In the genomic region with DNA sequence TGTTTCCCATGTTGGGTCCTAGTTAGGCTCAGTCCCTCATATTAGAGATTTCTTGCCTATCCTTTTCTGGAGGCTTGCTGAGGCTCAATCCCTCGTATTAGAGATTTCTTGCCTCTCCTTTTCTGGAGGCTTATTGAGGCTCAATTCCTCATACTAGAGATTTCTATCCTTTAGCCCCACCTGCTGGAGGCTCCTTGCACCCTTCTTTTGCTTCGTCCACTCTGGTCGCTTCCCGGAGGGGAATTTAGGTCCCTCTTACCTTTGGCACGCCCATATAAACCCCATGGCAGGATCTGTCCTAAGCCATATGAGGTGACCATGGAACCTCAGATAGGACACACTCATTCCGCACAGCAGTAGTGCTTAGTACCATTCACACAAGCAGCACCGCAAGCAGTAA, we compare ENCODE assay signal across 11 cellular contexts. TPM values are rescaled to one million over a fixed set of nuclear protein-coding genes. Genes with fewer than 3 reads are reported as not detected.
A peak's percentile ranks its signal among the peaks of the same experiment; 100 is the strongest.
DNase-seq lines count a peak whose midpoint lies in the region; ATAC-seq, FAIRE-seq and TF ChIP-seq lines count a peak whose summit lies in the region.
"Had no signal": no experiment of that assay in that cellular context is flagged by ENCODE, and none has a peak within 500 bp of the region (broad histone marks: within the 10 kb centered on the region; RNA-seq: fewer than 3 reads in every experiment).

No MANE protein-coding gene starts in this region.

- ATAC-seq in GM12878, result peak; percentile 19; the same call in 1 of the 3 replicates
- peak in 1 of 2 donors; percentile 20 for ATAC-seq in lower lobe of right lung
- ATAC-seq in HG02678 (IDR thresholded peaks at IDR 0.05; ENCODE audit: unreplicated experiment), result no peak
- no peak for ATAC-seq in HG03039 (IDR thresholded peaks at IDR 0.05; ENCODE audit: unreplicated experiment)
- ATAC-seq: stimulated activated effector memory CD8-positive, alpha-beta T cell treated with anti-CD3 and anti-CD28 coated beads, Interleukin-12 subunit alpha, Interleukin-12 subunit beta, amount 100 ng/mL, for 72 hours had no signal

- SMC1A ChIA-PET in GM12878 (lab: Charles Lee; ENCODE audit: uncharacterized antibody, unreplicated experiment), result no interaction called here

- no peak overlapping the region for H2AFZ ChIP-seq in GM12878 (ENCODE audit: control insufficient read depth, low read depth, low read length)

- no peaks in the 10 kb centered on the region for H3K79me2 ChIP-seq in GM12878 (ENCODE audit: control insufficient read depth, insufficient read depth, low read length)

- no peak overlapping the region for H3K27ac ChIP-seq in GM12878 (ENCODE audit: control insufficient read depth, insufficient read depth)
- no peak overlapping the region for H3K27ac ChIP-seq in lower lobe of right lung
- H3K27ac ChIP-seq: ascending aorta had no signal

- no peak overlapping the region for H3K27ac Mint-ChIP-seq in HFFc6
- H3K27ac Mint-ChIP-seq in activated CD4-positive, alpha-beta memory T cell treated with anti-CD3 and anti-CD28 coated beads, Interleukin-2, amount 10 ng/mL, durations not matched to agents 7 days and 5 days, result no peak overlapping the region
- H3K27ac Mint-ChIP-seq: activated CD4-positive, alpha-beta T cell treated with anti-CD3 and anti-CD28 coated beads, Interleukin-2, amount 10 ng/mL, durations not matched to agents 24 days and 14 days; stimulated activated effector memory CD8-positive, alpha-beta T cell treated with anti-CD3 and anti-CD28 coated beads, Interleukin-12 subunit alpha, Interleukin-12 subunit beta, amount 100 ng/mL, for 72 hours had no signal

- TF ChIP-seq CTCF in HFFc6 (IDR thresholded peaks at IDR 0.05), result peak; percentile 64
- TF ChIP-seq CTCF in GM12878 (IDR thresholded peaks at IDR 0.05 in 2 of 3, conservative IDR thresholded peaks at IDR 0.05 in 1 of 3; ENCODE audit: control insufficient read depth in 2 of 3, extremely low read depth in 1 of 3, insufficient read depth in 1 of 3, low read depth in 3 of 3, low read length in 3 of 3), result peak in 2 of 3 experiments; percentile 20 to 34; a peak in 3 of 6 replicates
- peak; percentile 28 for TF ChIP-seq CTCF in lower lobe of right lung (IDR thresholded peaks at IDR 0.05)

- TF ChIP-seq POLR2A in GM12878 (IDR thresholded peaks at IDR 0.05; ENCODE audit: low read depth, low read length), result no peak

- no peaks in the 10 kb centered on the region for H4K20me1 ChIP-seq in GM12878 (ENCODE audit: control insufficient read depth, insufficient read depth)

- no peaks in the 10 kb centered on the region for H3K4me1 Mint-ChIP-seq in HFFc6 (ENCODE audit: low read depth)
- peaks cover 16% of the 10 kb centered on the region for H3K4me1 Mint-ChIP-seq in activated CD4-positive, alpha-beta memory T cell treated with anti-CD3 and anti-CD28 coated beads, Interleukin-2, amount 10 ng/mL, durations not matched to agents 7 days and 5 days

- H3K36me3 ChIP-seq in GM12878 (ENCODE audit: control insufficient read depth in 2 of 2, insufficient read depth in 2 of 2, low read length in 1 of 2) (no peaks in the 10 kb centered on the region), lower lobe of right lung (no peaks in the 10 kb centered on the region)

- RAD21 ChIA-PET in GM12878 (lab: Charles Lee; ENCODE audit: unreplicated experiment), result no interaction called here

- H3K4me2 ChIP-seq in GM12878 (ENCODE audit: control insufficient read depth, insufficient read depth), result no peak overlapping the region

- CTCF ChIA-PET in GM12878 (lab: Yijun Ruan, JAX), result no interaction called here
- CTCF ChIA-PET in activated CD4-positive, alpha-beta memory T cell treated with anti-CD3 and anti-CD28 coated beads, Interleukin-2, amount 10 ng/mL, durations not matched to agents 7 days and 5 days (lab: Charles Lee), result no interaction called here

- BruUV-seq in GM12878 (replicated peaks; lab: Mats Ljungman, UMichigan), result no TSS peak

- DNase-seq in COLO668 (lab: John Stamatoyannopoulos, UW; ENCODE audit: unreplicated experiment) (peak; percentile 11), HFFc6 (peak; percentile 3), GM12878 (ENCODE audit: low read depth, low spot score) (no peak), lower lobe of right lung (no peak), NK-92 (lab: John Stamatoyannopoulos, UW; ENCODE audit: unreplicated experiment) (no peak)
- no peak for DNase-seq in activated CD4-positive, alpha-beta memory T cell treated with anti-CD3 and anti-CD28 coated beads, Interleukin-2, amount 10 ng/mL, durations not matched to agents 7 days and 5 days
- DNase-seq: activated CD4-positive, alpha-beta T cell treated with anti-CD3 and anti-CD28 coated beads, Interleukin-2, amount 10 ng/mL, durations not matched to agents 24 days and 14 days had no signal

- no peaks in the 10 kb centered on the region for H3K36me3 Mint-ChIP-seq in HFFc6 (ENCODE audit: low read depth)
- peaks cover 24% of the 10 kb centered on the region for H3K36me3 Mint-ChIP-seq in activated CD4-positive, alpha-beta memory T cell treated with anti-CD3 and anti-CD28 coated beads, Interleukin-2, amount 10 ng/mL, durations not matched to agents 7 days and 5 days (ENCODE audit: low read depth)
- H3K36me3 Mint-ChIP-seq: stimulated activated effector memory CD8-positive, alpha-beta T cell treated with anti-CD3 and anti-CD28 coated beads, Interleukin-12 subunit alpha, Interleukin-12 subunit beta, amount 100 ng/mL, for 72 hours had no signal

- no peak overlapping the region for H3K9ac ChIP-seq in GM12878 (ENCODE audit: control insufficient read depth, insufficient read depth, low read length)

- H3K27me3 Mint-ChIP-seq in HFFc6 (ENCODE audit: insufficient read depth), result peaks cover 4% of the 10 kb centered on the region
- no peaks in the 10 kb centered on the region for H3K27me3 Mint-ChIP-seq in activated CD4-positive, alpha-beta memory T cell treated with anti-CD3 and anti-CD28 coated beads, Interleukin-2, amount 10 ng/mL, durations not matched to agents 7 days and 5 days
- H3K27me3 Mint-ChIP-seq: activated CD4-positive, alpha-beta T cell treated with anti-CD3 and anti-CD28 coated beads, Interleukin-2, amount 10 ng/mL, durations not matched to agents 24 days and 14 days had no signal

- intact Hi-C loops in GM12878 (cut with micrococcal nuclease; ENCODE audit: unreplicated experiment) (loop anchor here (1.0 to 5.0 kb wide), 2 partner anchors 148 to 162 kb away; partner anchors contain the start of gene SMIM45), lower lobe of right lung (cut with DNase I) (no loop called here)

- H3K9me3 ChIP-seq in GM12878 (replicated peaks; ENCODE audit: control insufficient read depth, insufficient read depth, low read length) (peaks cover 11% of the 10 kb centered on the region; the same call in 2 of the 3 replicates), lower lobe of right lung (peaks cover 10% of the 10 kb centered on the region)

- in situ Hi-C loops in GM12878 (cut with MboI), result no loop called here

- H3K4me3 Mint-ChIP-seq in HFFc6, result no peak overlapping the region
- no peak overlapping the region for H3K4me3 Mint-ChIP-seq in activated CD4-positive, alpha-beta memory T cell treated with anti-CD3 and anti-CD28 coated beads, Interleukin-2, amount 10 ng/mL, durations not matched to agents 7 days and 5 days
- H3K4me3 Mint-ChIP-seq: activated CD4-positive, alpha-beta T cell treated with anti-CD3 and anti-CD28 coated beads, Interleukin-2, amount 10 ng/mL, durations not matched to agents 24 days and 14 days; stimulated activated effector memory CD8-positive, alpha-beta T cell treated with anti-CD3 and anti-CD28 coated beads, Interleukin-12 subunit alpha, Interleukin-12 subunit beta, amount 100 ng/mL, for 72 hours had no signal

- POLR2A ChIA-PET in GM12878 (lab: Charles Lee), result no interaction called here
- POLR2A ChIA-PET in activated CD4-positive, alpha-beta memory T cell treated with anti-CD3 and anti-CD28 coated beads, Interleukin-2, amount 10 ng/mL, durations not matched to agents 7 days and 5 days (lab: Charles Lee), result no interaction called here

- no peak for FAIRE-seq in GM12878 (lab: Jason Lieb, UNC)

- TF ChIP-seq RAD21 in GM12878 (IDR thresholded peaks at IDR 0.05; ENCODE audit: insufficient read depth, low read depth, low read length), result peak; percentile 17; the same call in 1 of the 2 replicates

- H3K4me3 ChIP-seq in GM12878 (no peak overlapping the region), lower lobe of right lung (no peak overlapping the region)
- H3K4me3 ChIP-seq: ascending aorta had no signal

- no peaks in the 10 kb centered on the region for H3K27me3 ChIP-seq in GM12878 (replicated peaks in 1 of 2; ENCODE audit: control insufficient read depth in 2 of 2, insufficient read depth in 2 of 2, low read length in 1 of 2)
- H3K27me3 ChIP-seq in lower lobe of right lung (ENCODE audit: low read depth), result no peaks in the 10 kb centered on the region
- H3K27me3 ChIP-seq: ascending aorta had no signal

- H3K4me1 ChIP-seq in GM12878 (ENCODE audit: control insufficient read depth, insufficient read depth, low read length) (no peaks in the 10 kb centered on the region), lower lobe of right lung (no peaks in the 10 kb centered on the region)
- H3K4me1 ChIP-seq: ascending aorta had no signal

- 85% methylated on average over 7 of the region's 7 CpGs for WGBS in GM12878 (ENCODE audit: insufficient coverage, insufficient replicate concordance, low lambda C conversion rate, missing lambda C conversion rate)

- TF ChIP-seq EP300 in GM12878 (IDR thresholded peaks at IDR 0.05; ENCODE audit: borderline replicate concordance in 1 of 2, control insufficient read depth in 1 of 2, low read depth in 2 of 2, low read length in 2 of 2), result no peak

- peaks cover 17% of the 10 kb centered on the region for H3K9me3 Mint-ChIP-seq in HFFc6
- peaks cover 22% of the 10 kb centered on the region for H3K9me3 Mint-ChIP-seq in activated CD4-positive, alpha-beta memory T cell treated with anti-CD3 and anti-CD28 coated beads, Interleukin-2, amount 10 ng/mL, durations not matched to agents 7 days and 5 days

RNA-seq across cellular contexts. Expression of gene CYP2D6, which starts 15.9 kb away (rescaled TPM):
- under 1 TPM in 5 of 6 experiments, not detected in 1; 0.13 to 0.35 (median 0.17) TPM for total RNA-seq in HFFc6 (2021; fragmentation: NEBNext Ultra II Directional; extraction: Animal tissue kit (Norgen Biotek cat#: 25700))
- total RNA-seq in GM12878 (2013; cell fraction: nucleolus; rRNA removed), result 4.8 and 5.2 TPM in 2 replicates
- total RNA-seq in GM12878 (2014; rRNA removed), result 0.16 and 0.34 TPM in 2 replicates
- total RNA-seq in GM12878 (2014; rRNA removed; fragmentation: Illumina TruSeq; extraction: Trizol), result 0.22 and 0.23 TPM in 2 replicates
- total RNA-seq in GM12878 (2021), result 0.43 and 1.0 TPM in 2 replicates
- 0.64 TPM for polyA plus RNA-seq in GM12878 (2011; ENCODE audit: low read depth)
- polyA plus RNA-seq in GM12878 (2011; rRNA removed), result 0.50 and 1.4 TPM in 2 replicates
- polyA plus RNA-seq in GM12878 (2011; cell fraction: cytosol; rRNA removed), result 0.48 and 2.0 TPM in 2 replicates
- 48.7 and 55.9 TPM in 2 replicates for polyA plus RNA-seq in GM12878 (2011; cell fraction: nucleus; rRNA removed)
- 1.1 and 1.6 TPM in 2 replicates for polyA plus RNA-seq in GM12878 (2012)
- 0.37 and 0.54 TPM in 2 replicates for polyA plus RNA-seq in GM12878 (2014; fragmentation: Illumina TruSeq; extraction: Trizol)
- under 1 TPM; 0.08 to 0.15 TPM for polyA plus RNA-seq in GM12878 (2014; fragmentation: Nextera tagmentation; extraction: Ambion mirVana)
- polyA plus RNA-seq in GM12878 (2014; rRNA removed), result 0.96 and 1.3 TPM in 2 replicates
- under 1 TPM; 0.40 to 0.42 TPM for polyA plus RNA-seq in GM12878 (2016; fragmentation: Nextera tagmentation; extraction: Ambion mirVana)
- 0.80 and 1.1 TPM in 2 replicates for polyA minus RNA-seq in GM12878 (2011; rRNA and poly(A)+ RNA removed)
- polyA minus RNA-seq in GM12878 (2011; cell fraction: cytosol; rRNA and poly(A)+ RNA removed), result not detected in 2 replicates
- 2.1 and 2.9 TPM in 2 replicates for polyA minus RNA-seq in GM12878 (2011; cell fraction: nucleus; rRNA and poly(A)+ RNA removed)
- total RNA-seq in lower lobe of right lung, result 1.4 TPM
- total RNA-seq in activated CD4-positive, alpha-beta memory T cell treated with anti-CD3 and anti-CD28 coated beads, Interleukin-2, amount 10 ng/mL, durations not matched to agents 7 days and 5 days, result 1 to 10 TPM; 1.9 to 2.4 TPM

RNA-seq across cellular contexts. Expression of gene NDUFA6, which starts 24.1 kb away (rescaled TPM):
- 10 to 100 TPM; 69.6 to 90.2 (median 81.9) TPM for total RNA-seq in HFFc6 (2021; fragmentation: NEBNext Ultra II Directional; extraction: Animal tissue kit (Norgen Biotek cat#: 25700))
- 13.3 and 17.6 TPM in 2 replicates for total RNA-seq in GM12878 (2013; cell fraction: nucleolus; rRNA removed)
- total RNA-seq in GM12878 (2014; rRNA removed) (87.9 and 94.9 TPM in 2 replicates), GM12878 (2014; rRNA removed; fragmentation: Illumina TruSeq; extraction: Trizol) (104 and 116 TPM in 2 replicates), GM12878 (2021) (85.9 and 101 TPM in 2 replicates), lower lobe of right lung (43.5 TPM)
- polyA plus RNA-seq in GM12878 (2011; ENCODE audit: low read depth), result 103 TPM
- polyA plus RNA-seq in GM12878 (2011; rRNA removed) (134 and 200 TPM in 2 replicates), GM12878 (2014; fragmentation: Illumina TruSeq; extraction: Trizol) (67.2 and 92.3 TPM in 2 replicates), GM12878 (2014; fragmentation: Nextera tagmentation; extraction: Ambion mirVana) (100 to 1,000 TPM; 473 to 511 TPM), GM12878 (2014; rRNA removed) (123 and 124 TPM in 2 replicates), GM12878 (2016; fragmentation: Nextera tagmentation; extraction: Ambion mirVana) (100 to 1,000 TPM; 302 to 320 TPM)
- polyA plus RNA-seq in GM12878 (2011; cell fraction: cytosol; rRNA removed), result 80.6 and 92.9 TPM in 2 replicates
- 48.1 and 55.6 TPM in 2 replicates for polyA plus RNA-seq in GM12878 (2011; cell fraction: nucleus; rRNA removed)
- polyA plus RNA-seq in GM12878 (2012), result 72.0 and 103 TPM in 2 replicates
- polyA minus RNA-seq in GM12878 (2011; rRNA and poly(A)+ RNA removed), result 20.6 and 28.6 TPM in 2 replicates
- polyA minus RNA-seq in GM12878 (2011; cell fraction: cytosol; rRNA and poly(A)+ RNA removed), result 13.6 and 15.0 TPM in 2 replicates
- polyA minus RNA-seq in GM12878 (2011; cell fraction: nucleus; rRNA and poly(A)+ RNA removed), result 7.3 and 11.1 TPM in 2 replicates
- 10 to 100 TPM; 94.8 to 97.1 TPM for total RNA-seq in activated CD4-positive, alpha-beta memory T cell treated with anti-CD3 and anti-CD28 coated beads, Interleukin-2, amount 10 ng/mL, durations not matched to agents 7 days and 5 days

RNA-seq across cellular contexts. Expression of gene SMDT1, which starts 35.2 kb away (rescaled TPM):
- total RNA-seq in HFFc6 (2021; fragmentation: NEBNext Ultra II Directional; extraction: Animal tissue kit (Norgen Biotek cat#: 25700)), result 10 to 100 TPM; 46.8 to 55.4 (median 51.7) TPM
- 14.8 and 21.3 TPM in 2 replicates for total RNA-seq in GM12878 (2013; cell fraction: nucleolus; rRNA removed)
- 13.7 and 19.7 TPM in 2 replicates for total RNA-seq in GM12878 (2014; rRNA removed)
- total RNA-seq in GM12878 (2014; rRNA removed; fragmentation: Illumina TruSeq; extraction: Trizol), result 15.4 and 19.7 TPM in 2 replicates
- total RNA-seq in GM12878 (2021), result 133 and 140 TPM in 2 replicates
- 50.1 TPM for polyA plus RNA-seq in GM12878 (2011; ENCODE audit: low read depth)
- 57.4 and 69.4 TPM in 2 replicates for polyA plus RNA-seq in GM12878 (2011; rRNA removed)
- polyA plus RNA-seq in GM12878 (2011; cell fraction: cytosol; rRNA removed), result 82.2 and 83.3 TPM in 2 replicates
- 28.4 and 35.8 TPM in 2 replicates for polyA plus RNA-seq in GM12878 (2011; cell fraction: nucleus; rRNA removed)
- 162 and 211 TPM in 2 replicates for polyA plus RNA-seq in GM12878 (2012)
- 25.0 and 27.8 TPM in 2 replicates for polyA plus RNA-seq in GM12878 (2014; fragmentation: Illumina TruSeq; extraction: Trizol)
- polyA plus RNA-seq in GM12878 (2014; fragmentation: Nextera tagmentation; extraction: Ambion mirVana), result 10 to 100 TPM; 25.5 to 63.1 TPM
- polyA plus RNA-seq in GM12878 (2014; rRNA removed), result 106 and 108 TPM in 2 replicates
- polyA plus RNA-seq in GM12878 (2016; fragmentation: Nextera tagmentation; extraction: Ambion mirVana), result 100 to 1,000 TPM; 163 to 176 TPM
- 7.9 and 23.0 TPM in 2 replicates for polyA minus RNA-seq in GM12878 (2011; rRNA and poly(A)+ RNA removed)
- polyA minus RNA-seq in GM12878 (2011; cell fraction: cytosol; rRNA and poly(A)+ RNA removed), result 8.6 and 8.8 TPM in 2 replicates
- 7.6 and 12.1 TPM in 2 replicates for polyA minus RNA-seq in GM12878 (2011; cell fraction: nucleus; rRNA and poly(A)+ RNA removed)
- 119 TPM for total RNA-seq in lower lobe of right lung
- 10 to 100 TPM; 92.7 to 98.1 TPM for total RNA-seq in activated CD4-positive, alpha-beta memory T cell treated with anti-CD3 and anti-CD28 coated beads, Interleukin-2, amount 10 ng/mL, durations not matched to agents 7 days and 5 days

RNA-seq across cellular contexts. Expression of gene PHETA2, which starts 40.7 kb away (rescaled TPM):
- total RNA-seq in HFFc6 (2021; fragmentation: NEBNext Ultra II Directional; extraction: Animal tissue kit (Norgen Biotek cat#: 25700)), result 10 to 100 TPM in 2 of 6 experiments, 1 to 10 TPM in 4; 7.4 to 12.5 (median 7.6) TPM
- total RNA-seq in GM12878 (2013; cell fraction: nucleolus; rRNA removed), result 0.27 TPM in 1 of 2 replicates, not detected in the other
- total RNA-seq in GM12878 (2014; rRNA removed) (2.3 and 3.6 TPM in 2 replicates), GM12878 (2014; rRNA removed; fragmentation: Illumina TruSeq; extraction: Trizol) (1.3 and 1.4 TPM in 2 replicates), GM12878 (2021) (2.0 and 2.6 TPM in 2 replicates), lower lobe of right lung (12.8 TPM)
- 0.64 TPM for polyA plus RNA-seq in GM12878 (2011; ENCODE audit: low read depth)
- polyA plus RNA-seq in GM12878 (2011; rRNA removed) (0.16 and 0.17 TPM in 2 replicates), GM12878 (2014; fragmentation: Illumina TruSeq; extraction: Trizol) (1.5 and 1.7 TPM in 2 replicates), GM12878 (2014; fragmentation: Nextera tagmentation; extraction: Ambion mirVana) (under 1 TPM; 0.03 to 0.18 TPM), GM12878 (2014; rRNA removed) (3.2 and 3.3 TPM in 2 replicates), GM12878 (2016; fragmentation: Nextera tagmentation; extraction: Ambion mirVana) (1 to 10 TPM; 1.9 to 2.2 TPM)
- polyA plus RNA-seq in GM12878 (2011; cell fraction: cytosol; rRNA removed), result 0.25 and 0.27 TPM in 2 replicates
- polyA plus RNA-seq in GM12878 (2011; cell fraction: nucleus; rRNA removed), result 0.45 and 0.47 TPM in 2 replicates
- polyA plus RNA-seq in GM12878 (2012), result 1.2 and 1.4 TPM in 2 replicates
- 0.15 and 0.26 TPM in 2 replicates for polyA minus RNA-seq in GM12878 (2011; rRNA and poly(A)+ RNA removed)
- not detected in 2 replicates for polyA minus RNA-seq in GM12878 (2011; cell fraction: cytosol; rRNA and poly(A)+ RNA removed)
- 0.12 and 0.29 TPM in 2 replicates for polyA minus RNA-seq in GM12878 (2011; cell fraction: nucleus; rRNA and poly(A)+ RNA removed)
- 1 to 10 TPM; 3.6 to 4.5 TPM for total RNA-seq in activated CD4-positive, alpha-beta memory T cell treated with anti-CD3 and anti-CD28 coated beads, Interleukin-2, amount 10 ng/mL, durations not matched to agents 7 days and 5 days

RNA-seq across cellular contexts. Expression of gene NAGA, which starts 44.1 kb away (rescaled TPM):
- total RNA-seq in HFFc6 (2021; fragmentation: NEBNext Ultra II Directional; extraction: Animal tissue kit (Norgen Biotek cat#: 25700)), result 10 to 100 TPM; 19.5 to 24.4 (median 21.7) TPM
- total RNA-seq in GM12878 (2013; cell fraction: nucleolus; rRNA removed), result 31.8 and 35.6 TPM in 2 replicates
- total RNA-seq in GM12878 (2014; rRNA removed) (45.9 and 46.0 TPM in 2 replicates), GM12878 (2014; rRNA removed; fragmentation: Illumina TruSeq; extraction: Trizol) (22.7 and 23.1 TPM in 2 replicates), GM12878 (2021) (33.9 and 34.4 TPM in 2 replicates), lower lobe of right lung (40.3 TPM)
- 15.3 TPM for polyA plus RNA-seq in GM12878 (2011; ENCODE audit: low read depth)
- polyA plus RNA-seq in GM12878 (2011; rRNA removed) (14.5 and 29.8 TPM in 2 replicates), GM12878 (2014; fragmentation: Illumina TruSeq; extraction: Trizol) (19.6 and 32.6 TPM in 2 replicates), GM12878 (2014; fragmentation: Nextera tagmentation; extraction: Ambion mirVana) (1 to 10 TPM; 9.3 to 9.8 TPM), GM12878 (2014; rRNA removed) (43.7 and 45.0 TPM in 2 replicates), GM12878 (2016; fragmentation: Nextera tagmentation; extraction: Ambion mirVana) (10 to 100 TPM; 34.1 to 39.0 TPM)
- polyA plus RNA-seq in GM12878 (2011; cell fraction: cytosol; rRNA removed), result 32.6 and 39.1 TPM in 2 replicates
- polyA plus RNA-seq in GM12878 (2011; cell fraction: nucleus; rRNA removed), result 27.5 and 33.9 TPM in 2 replicates
- polyA plus RNA-seq in GM12878 (2012), result 22.8 and 25.4 TPM in 2 replicates
- polyA minus RNA-seq in GM12878 (2011; rRNA and poly(A)+ RNA removed), result 28.5 and 39.0 TPM in 2 replicates
- polyA minus RNA-seq in GM12878 (2011; cell fraction: cytosol; rRNA and poly(A)+ RNA removed), result 11.8 and 13.0 TPM in 2 replicates
- polyA minus RNA-seq in GM12878 (2011; cell fraction: nucleus; rRNA and poly(A)+ RNA removed), result 9.7 and 13.9 TPM in 2 replicates
- 10 to 100 TPM; 33.7 to 35.0 TPM for total RNA-seq in activated CD4-positive, alpha-beta memory T cell treated with anti-CD3 and anti-CD28 coated beads, Interleukin-2, amount 10 ng/mL, durations not matched to agents 7 days and 5 days

Comparison
In these comparisons a context has a peak if more than half of its experiments do, and no peak if none do; other contexts are left out.
1. DNase-seq: peak in COLO668 (single experiment) and HFFc6 (single experiment); none in GM12878 (single experiment), lower lobe of right lung (single experiment), activated CD4-positive, alpha-beta memory T cell treated with anti-CD3 and anti-CD28 coated beads, Interleukin-2, amount 10 ng/mL, durations not matched to agents 7 days and 5 days (single experiment) and NK-92 (single experiment).
2. Peak in every context shown above with its lines, with median percentiles within 50 percentile points of each other: CTCF ChIP-seq.